1 cellular context compared by ENCODE assay signal in the genomic region with DNA sequence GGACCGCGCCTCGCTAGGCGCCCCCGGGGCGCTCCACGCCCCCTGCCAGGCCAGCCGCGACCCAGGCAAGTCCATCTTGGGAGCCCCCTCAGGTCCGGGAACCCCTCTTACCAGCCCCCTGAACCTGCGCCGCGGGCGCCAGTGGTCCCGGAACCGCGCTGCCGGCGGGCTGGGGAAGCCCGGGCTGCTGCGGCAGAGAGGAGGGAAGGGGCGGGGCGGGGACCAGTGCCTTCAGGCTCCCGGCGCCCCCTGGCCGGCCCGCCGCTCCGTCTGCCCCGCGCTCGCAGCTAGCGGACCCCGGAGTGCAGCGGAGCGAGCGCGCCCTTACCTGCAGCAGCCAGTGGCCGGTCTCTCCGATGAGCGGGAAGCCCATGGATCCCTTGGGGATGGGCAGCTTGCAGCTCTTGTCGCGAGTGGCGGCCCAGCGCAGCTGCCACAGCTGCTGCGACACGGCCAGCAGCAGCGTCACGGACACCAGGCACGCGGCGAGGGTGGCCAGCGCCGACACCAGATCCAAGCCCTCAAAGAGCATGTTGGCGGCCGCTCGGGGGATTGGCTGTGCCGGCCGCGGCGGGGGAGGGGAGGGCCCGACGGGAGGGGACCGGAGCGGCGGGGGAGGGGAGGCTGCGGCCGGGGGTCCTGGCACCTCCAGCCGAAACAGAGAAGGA.
TF ChIP-seq lines count a peak whose summit lies in the region.

A gene with protein sequence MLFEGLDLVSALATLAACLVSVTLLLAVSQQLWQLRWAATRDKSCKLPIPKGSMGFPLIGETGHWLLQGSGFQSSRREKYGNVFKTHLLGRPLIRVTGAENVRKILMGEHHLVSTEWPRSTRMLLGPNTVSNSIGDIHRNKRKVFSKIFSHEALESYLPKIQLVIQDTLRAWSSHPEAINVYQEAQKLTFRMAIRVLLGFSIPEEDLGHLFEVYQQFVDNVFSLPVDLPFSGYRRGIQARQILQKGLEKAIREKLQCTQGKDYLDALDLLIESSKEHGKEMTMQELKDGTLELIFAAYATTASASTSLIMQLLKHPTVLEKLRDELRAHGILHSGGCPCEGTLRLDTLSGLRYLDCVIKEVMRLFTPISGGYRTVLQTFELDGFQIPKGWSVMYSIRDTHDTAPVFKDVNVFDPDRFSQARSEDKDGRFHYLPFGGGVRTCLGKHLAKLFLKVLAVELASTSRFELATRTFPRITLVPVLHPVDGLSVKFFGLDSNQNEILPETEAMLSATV (minus strand): TSS at position 560 of the 668 bp plus-strand sequence. CDS start 28 bp downstream, at position 532.

TF ChIP-seq in HepG2, 621 proteins besides CTCF, POLR2A, EP300 and RAD21 (continued from another document):
- TF ChIP-seq, protein P1, sequence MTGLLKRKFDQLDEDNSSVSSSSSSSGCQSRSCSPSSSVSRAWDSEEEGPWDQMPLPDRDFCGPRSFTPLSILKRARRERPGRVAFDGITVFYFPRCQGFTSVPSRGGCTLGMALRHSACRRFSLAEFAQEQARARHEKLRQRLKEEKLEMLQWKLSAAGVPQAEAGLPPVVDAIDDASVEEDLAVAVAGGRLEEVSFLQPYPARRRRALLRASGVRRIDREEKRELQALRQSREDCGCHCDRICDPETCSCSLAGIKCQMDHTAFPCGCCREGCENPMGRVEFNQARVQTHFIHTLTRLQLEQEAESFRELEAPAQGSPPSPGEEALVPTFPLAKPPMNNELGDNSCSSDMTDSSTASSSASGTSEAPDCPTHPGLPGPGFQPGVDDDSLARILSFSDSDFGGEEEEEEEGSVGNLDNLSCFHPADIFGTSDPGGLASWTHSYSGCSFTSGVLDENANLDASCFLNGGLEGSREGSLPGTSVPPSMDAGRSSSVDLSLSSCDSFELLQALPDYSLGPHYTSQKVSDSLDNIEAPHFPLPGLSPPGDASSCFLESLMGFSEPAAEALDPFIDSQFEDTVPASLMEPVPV (CRISPR knock-in tag; IDR thresholded peaks at IDR 0.05): no peak
- TF ChIP-seq, protein P2, sequence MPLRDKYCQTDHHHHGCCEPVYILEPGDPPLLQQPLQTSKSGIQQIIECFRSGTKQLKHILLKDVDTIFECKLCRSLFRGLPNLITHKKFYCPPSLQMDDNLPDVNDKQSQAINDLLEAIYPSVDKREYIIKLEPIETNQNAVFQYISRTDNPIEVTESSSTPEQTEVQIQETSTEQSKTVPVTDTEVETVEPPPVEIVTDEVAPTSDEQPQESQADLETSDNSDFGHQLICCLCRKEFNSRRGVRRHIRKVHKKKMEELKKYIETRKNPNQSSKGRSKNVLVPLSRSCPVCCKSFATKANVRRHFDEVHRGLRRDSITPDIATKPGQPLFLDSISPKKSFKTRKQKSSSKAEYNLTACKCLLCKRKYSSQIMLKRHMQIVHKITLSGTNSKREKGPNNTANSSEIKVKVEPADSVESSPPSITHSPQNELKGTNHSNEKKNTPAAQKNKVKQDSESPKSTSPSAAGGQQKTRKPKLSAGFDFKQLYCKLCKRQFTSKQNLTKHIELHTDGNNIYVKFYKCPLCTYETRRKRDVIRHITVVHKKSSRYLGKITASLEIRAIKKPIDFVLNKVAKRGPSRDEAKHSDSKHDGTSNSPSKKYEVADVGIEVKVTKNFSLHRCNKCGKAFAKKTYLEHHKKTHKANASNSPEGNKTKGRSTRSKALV (CRISPR knock-in tag; IDR thresholded peaks at IDR 0.05): peak; percentile 49; the same call in 1 of the 2 replicates
